Comparison of ENCODE assay signal across 1 cellular context in the genomic region with DNA sequence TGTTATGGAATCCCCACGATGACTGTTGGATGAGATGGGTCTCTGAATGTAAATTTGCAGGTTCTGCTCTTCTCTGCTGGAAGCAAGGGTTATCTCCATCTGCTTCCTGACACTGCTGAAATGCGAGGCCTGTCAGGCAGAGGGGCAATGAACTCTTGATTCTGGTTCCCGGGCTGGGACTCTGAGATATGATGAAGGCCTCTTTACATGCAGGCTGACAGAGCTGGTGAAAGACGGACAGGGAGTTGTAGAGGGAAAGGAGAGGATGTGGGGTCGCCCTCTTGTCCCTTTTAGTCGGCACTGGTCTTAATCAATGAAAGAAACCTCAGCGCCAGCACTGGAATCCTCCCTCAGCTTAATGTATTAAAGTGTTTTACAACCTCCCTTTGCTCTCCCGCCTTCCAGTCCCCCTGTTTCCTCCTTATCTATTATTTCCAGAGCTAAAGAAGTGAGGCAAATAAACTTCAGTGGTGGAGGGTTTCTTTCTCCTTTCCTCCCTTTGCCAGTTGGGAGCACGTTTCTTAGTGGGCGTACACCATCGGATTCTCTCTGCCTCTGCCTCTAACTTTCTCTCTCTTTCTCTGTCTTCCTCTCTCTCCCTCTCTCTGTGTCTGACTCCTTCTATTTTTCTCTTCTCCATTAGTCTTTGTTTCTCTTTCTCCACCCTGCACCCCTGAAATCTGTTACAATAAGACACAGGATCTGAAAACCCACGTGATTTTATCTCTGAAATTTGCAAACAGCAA.
A peak's percentile ranks its signal among the peaks of the same experiment; 100 is the strongest.
TF ChIP-seq lines count a peak whose summit lies in the region.

No MANE protein-coding gene starts in this region.

TF ChIP-seq in K562, 482 proteins besides CTCF, POLR2A, EP300 and RAD21 (continued from another document):
- TF ChIP-seq MTA3 (IDR thresholded peaks at IDR 0.05; ENCODE audit: borderline replicate concordance) = 0 out of 2 replicates have a peak, but pooled peaks have one; percentile 73
- no peak for TF ChIP-seq ZNF174 (CRISPR knock-in tag; IDR thresholded peaks at IDR 0.05)
- no peak for TF ChIP-seq ZNF121 (CRISPR knock-in tag; conservative IDR thresholded peaks at IDR 0.05)
- no peak for TF ChIP-seq POLR2B (IDR thresholded peaks at IDR 0.05; ENCODE audit: low read depth, partially characterized antibody)
- TF ChIP-seq CBFA2T2 (conservative IDR thresholded peaks at IDR 0.05) = peak; percentile 90
- peak; percentile 55 for TF ChIP-seq RBFOX2 (IDR thresholded peaks at IDR 0.05; ENCODE audit: low read depth, low read length)
- peak; percentile 38; the same call in 1 of the 2 replicates for TF ChIP-seq ZNF263 (CRISPR knock-in tag; IDR thresholded peaks at IDR 0.05; ENCODE audit: borderline replicate concordance)
- TF ChIP-seq, protein P1, sequence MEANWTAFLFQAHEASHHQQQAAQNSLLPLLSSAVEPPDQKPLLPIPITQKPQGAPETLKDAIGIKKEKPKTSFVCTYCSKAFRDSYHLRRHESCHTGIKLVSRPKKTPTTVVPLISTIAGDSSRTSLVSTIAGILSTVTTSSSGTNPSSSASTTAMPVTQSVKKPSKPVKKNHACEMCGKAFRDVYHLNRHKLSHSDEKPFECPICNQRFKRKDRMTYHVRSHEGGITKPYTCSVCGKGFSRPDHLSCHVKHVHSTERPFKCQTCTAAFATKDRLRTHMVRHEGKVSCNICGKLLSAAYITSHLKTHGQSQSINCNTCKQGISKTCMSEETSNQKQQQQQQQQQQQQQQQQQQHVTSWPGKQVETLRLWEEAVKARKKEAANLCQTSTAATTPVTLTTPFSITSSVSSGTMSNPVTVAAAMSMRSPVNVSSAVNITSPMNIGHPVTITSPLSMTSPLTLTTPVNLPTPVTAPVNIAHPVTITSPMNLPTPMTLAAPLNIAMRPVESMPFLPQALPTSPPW (CRISPR knock-in tag; IDR thresholded peaks at IDR 0.05) = peak; percentile 66
- TF ChIP-seq NCOR1 (IDR thresholded peaks at IDR 0.05) = peak; percentile 81
- TF ChIP-seq NEUROD1 (IDR thresholded peaks at IDR 0.05; ENCODE audit: borderline replicate concordance, low read depth, low read length, partially characterized antibody) = peak; percentile 36
- TF ChIP-seq ZFX (CRISPR knock-in tag; IDR thresholded peaks at IDR 0.05) = peak; percentile 31; the same call in 1 of the 2 replicates
- TF ChIP-seq ADNP (tag; IDR thresholded peaks at IDR 0.05) = 0 out of 2 replicates have a peak, but pooled peaks have one; percentile 38
- peak; percentile 47; the same call in 1 of the 2 replicates for TF ChIP-seq KLF16 (IDR thresholded peaks at IDR 0.05)
- TF ChIP-seq NR4A1 (CRISPR knock-in tag; IDR thresholded peaks at IDR 0.05) = no peak
- TF ChIP-seq NR4A1 (tag; IDR thresholded peaks at IDR 0.05) = peak; percentile 25; the same call in 1 of the 2 replicates
- TF ChIP-seq ESRRB (CRISPR knock-in tag; IDR thresholded peaks at IDR 0.05; ENCODE audit: borderline replicate concordance) = no peak
- TF ChIP-seq PHB (CRISPR knock-in tag; IDR thresholded peaks at IDR 0.05) = no peak
- peak; percentile 18 for TF ChIP-seq PHF20 (IDR thresholded peaks at IDR 0.05; ENCODE audit: partially characterized antibody)
- TF ChIP-seq EGR1 (conservative IDR thresholded peaks at IDR 0.05) = peak; percentile 61
- no peak for TF ChIP-seq SP1 (CRISPR knock-in tag; IDR thresholded peaks at IDR 0.05)
